In the genomic region with DNA sequence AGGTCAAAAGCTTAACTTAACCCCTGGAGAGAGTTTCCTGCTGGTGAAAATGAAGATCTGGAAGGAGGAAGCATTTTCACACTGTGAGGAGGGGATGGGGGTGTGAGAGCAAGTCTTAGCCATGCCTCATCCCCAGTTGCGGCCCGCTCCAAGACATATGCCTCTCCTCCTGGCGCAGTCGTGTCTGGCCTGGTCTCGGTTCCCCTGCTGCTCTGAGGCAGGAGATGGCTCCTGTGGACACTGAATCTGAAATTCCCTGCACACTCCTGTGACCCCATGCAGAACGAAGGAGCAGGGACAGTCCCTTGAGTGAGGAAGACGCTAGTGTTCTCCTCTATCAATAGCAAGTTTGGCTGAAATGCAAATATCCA, we compare ENCODE assay signal across 9 cellular contexts. TPM values are rescaled to one million over a fixed set of nuclear protein-coding genes. Genes with fewer than 3 reads are reported as not detected.
DNase-seq lines count a peak whose midpoint lies in the region; ATAC-seq and TF ChIP-seq lines count a peak whose summit lies in the region.
"Had no signal": no experiment of that assay in that cellular context is flagged by ENCODE, and none has a peak within 500 bp of the region (broad histone marks: within the 10 kb centered on the region; RNA-seq: fewer than 3 reads in every experiment).

No MANE protein-coding gene starts in this region.

- no peak for TF ChIP-seq POLR2A in Peyer's patch (IDR thresholded peaks at IDR 0.05)

- peaks cover 22% of the 10 kb centered on the region for H3K36me3 Mint-ChIP-seq in Calu3 (ENCODE audit: insufficient read depth, unreplicated experiment)
- H3K36me3 Mint-ChIP-seq in osteocyte (ENCODE audit: unreplicated experiment) = peaks cover 11% of the 10 kb centered on the region

- H3K27me3 Mint-ChIP-seq in Calu3 (ENCODE audit: unreplicated experiment) (no peaks in the 10 kb centered on the region), osteocyte (ENCODE audit: unreplicated experiment) (peaks cover 15% of the 10 kb centered on the region)

- no peaks in the 10 kb centered on the region for H3K27me3 ChIP-seq in Peyer's patch

- ATAC-seq in activated CD4-positive, CD25-positive, alpha-beta regulatory T cell treated with anti-CD3 and anti-CD28 coated beads, Interleukin-2, amount 50 U/mL, for 24 hours = no peak
- ATAC-seq in HG03280 (IDR thresholded peaks at IDR 0.05; ENCODE audit: unreplicated experiment) = no peak
- no peak for ATAC-seq in GM21737 (IDR thresholded peaks at IDR 0.05; ENCODE audit: unreplicated experiment)
- ATAC-seq: HCT116 had no signal

- H3K4me1 ChIP-seq in Peyer's patch = peaks cover 0 to 4% (median 2%) of the 10 kb centered on the region in 4 donors

- H3K4me1 Mint-ChIP-seq in Calu3 (ENCODE audit: low read depth, unreplicated experiment) (no peaks in the 10 kb centered on the region), osteocyte (ENCODE audit: unreplicated experiment) (peaks cover 28% of the 10 kb centered on the region)

- TF ChIP-seq CTCF in Calu3 (IDR thresholded peaks at IDR 0.05; ENCODE audit: unreplicated experiment) = no peak
- TF ChIP-seq CTCF in Peyer's patch (IDR thresholded peaks at IDR 0.05) = no peak
- no peak for TF ChIP-seq CTCF in fibroblast of mammary gland (conservative IDR thresholded peaks at IDR 0.05; ENCODE audit: control insufficient read depth, insufficient read depth, low read depth, low read length)
- no peak for TF ChIP-seq CTCF in osteocyte (IDR thresholded peaks at IDR 0.05)

- no peak for DNase-seq in Calu3
- peak in 1 of 3 donors; percentile 48 for DNase-seq in Peyer's patch
- DNase-seq in fibroblast of mammary gland (ENCODE audit: low read depth) = no peak
- no peak for DNase-seq in osteocyte (ENCODE audit: extremely low spot score, unreplicated experiment)
- no peak for DNase-seq in HUDEP-2 (lab: John Stamatoyannopoulos, UW; ENCODE audit: unreplicated experiment in 76 of 76)

- peak overlapping the region in 3 of 4 donors; percentile 70 to 87 (median 83) for H3K27ac ChIP-seq in Peyer's patch

- H3K4me3 Mint-ChIP-seq in Calu3 (ENCODE audit: low read depth, unreplicated experiment) (peak overlapping the region; percentile 85), osteocyte (ENCODE audit: unreplicated experiment) (peak overlapping the region; percentile 94)

- H3K27ac Mint-ChIP-seq in Calu3 (ENCODE audit: unreplicated experiment) (peak overlapping the region; percentile 84), osteocyte (ENCODE audit: unreplicated experiment) (peak overlapping the region; percentile 97)

- peaks cover 4% of the 10 kb centered on the region for H3K9me3 Mint-ChIP-seq in Calu3 (ENCODE audit: low read depth, unreplicated experiment)
- no peaks in the 10 kb centered on the region for H3K9me3 Mint-ChIP-seq in osteocyte (ENCODE audit: unreplicated experiment)

- CTCF ChIA-PET in Calu3 (lab: Charles Lee) = interaction anchor here (0.6 kb wide), 1 partner anchor 90 kb away, joined by 3 read pairs; no protein-coding TSS in a partner anchor

- no peaks in the 10 kb centered on the region for H3K9me3 ChIP-seq in Peyer's patch

- TSS peak; percentile 26 for BruUV-seq in Calu3 (replicated peaks; lab: Mats Ljungman, UMichigan)

- peak overlapping the region; percentile 47 to 68 (median 59) for H3K4me3 ChIP-seq in Peyer's patch
- peak overlapping the region; percentile 74 for H3K4me3 ChIP-seq in fibroblast of mammary gland (ENCODE audit: control insufficient read depth, low read depth, low read length)

- intact Hi-C loops in Calu3 (cut with micrococcal nuclease; ENCODE audit: unreplicated experiment) = no loop called here

- no peaks in the 10 kb centered on the region for H3K36me3 ChIP-seq in Peyer's patch

RNA-seq across cellular contexts. Expression of a gene that starts 0.3 kb away (rescaled TPM):
- total RNA-seq in Calu3 (2022) = 9.4 and 10.3 TPM in 2 replicates
- 10 to 100 TPM in 3 of 4 donors, 1 to 10 TPM in 1; 8.9 to 19.8 (median 14.5) TPM for total RNA-seq in Peyer's patch
- total RNA-seq in osteocyte = 11.9 and 14.2 TPM in 2 replicates

RNA-seq across cellular contexts. Expression of a gene that starts 37.7 kb away (rescaled TPM):
- total RNA-seq in Calu3 (2022) (11.4 and 11.7 TPM in 2 replicates), Peyer's patch (10 to 100 TPM; 31.5 to 37.8 (median 34.7) TPM), osteocyte (6.7 and 8.0 TPM in 2 replicates)

RNA-seq across cellular contexts. Expression of a gene that starts 38.7 kb away (rescaled TPM):
- total RNA-seq in Calu3 (2022) (0.71 TPM in 2 replicates), Peyer's patch (10 to 100 TPM; 11.6 to 30.5 (median 23.4) TPM), osteocyte (1.0 and 1.2 TPM in 2 replicates)
